ENCODE assay signal across 9 cellular contexts in genomic region chr1:6028042-6028895, GRCh38. TPM values are rescaled to one million over a fixed set of nuclear protein-coding genes. Genes with fewer than 3 reads are reported as not detected.
A peak's percentile ranks its signal among the peaks of the same experiment; 100 is the strongest.
DNase-seq lines count a peak whose midpoint lies in the region; ATAC-seq, FAIRE-seq and TF ChIP-seq lines count a peak whose summit lies in the region.
"Had no signal": no experiment of that assay in that cellular context is flagged by ENCODE, and none has a peak within 500 bp of the region (broad histone marks: within the 10 kb centered on the region; RNA-seq: fewer than 3 reads in every experiment).

No MANE protein-coding gene starts in this region.

- H4K20me1 ChIP-seq in OCI-LY1 (ENCODE audit: insufficient read depth, low read length) = no peaks in the 10 kb centered on the region

- FAIRE-seq in GM19239 (lab: Jason Lieb, UNC) = peak; percentile 85

- H3K27ac ChIP-seq in OCI-LY1 (ENCODE audit: low read depth, low read length, poor library complexity, severe bottlenecking) (peak overlapping the region; percentile 78), lung (ENCODE audit: low read depth in 1 of 2, low read length in 1 of 2) (peak overlapping the region in 1 of 2 donors; percentile 84), thoracic aorta (no peak overlapping the region), dorsolateral prefrontal cortex (peak overlapping the region in 7 of 59 donors; percentile 0 to 67 (median 18))

- H3K9me3 ChIP-seq in OCI-LY1 (ENCODE audit: low read length) (no peaks in the 10 kb centered on the region), lung (ENCODE audit: control insufficient read depth in 2 of 2, insufficient read depth in 1 of 2, low read length in 1 of 2) (peaks cover 0 to 2% of the 10 kb centered on the region in 2 donors), thoracic aorta (no peaks in the 10 kb centered on the region)
- H3K9me3 ChIP-seq: heart right ventricle had no signal

- peaks cover 30% of the 10 kb centered on the region for H3K79me2 ChIP-seq in OCI-LY1 (ENCODE audit: insufficient read depth, low read length)

- intact Hi-C loops in dorsolateral prefrontal cortex (cut with DNase I) = no loop called here

- TF ChIP-seq CTCF in OCI-LY1 (IDR thresholded peaks at IDR 0.05; ENCODE audit: low read length) (no peak), lung (IDR thresholded peaks at IDR 0.05; ENCODE audit: control extremely low read depth, extremely low read depth) (no peak), thoracic aorta (IDR thresholded peaks at IDR 0.05) (no peak), dorsolateral prefrontal cortex (IDR thresholded peaks at IDR 0.05 in 54 of 56, conservative IDR thresholded peaks at IDR 0.05 in 2 of 56; ENCODE audit: low read depth in 1 of 56, partially characterized antibody in 56 of 56) (no peak)

- peaks cover 58% of the 10 kb centered on the region for H3K4me1 ChIP-seq in OCI-LY1 (ENCODE audit: insufficient read depth, low read length, severe bottlenecking)
- H3K4me1 ChIP-seq in lung (ENCODE audit: control insufficient read depth in 2 of 2, insufficient read depth in 2 of 2, low read length in 2 of 2) = peaks cover 0 to 7% of the 10 kb centered on the region in 2 donors
- peaks cover 0 to 3% of the 10 kb centered on the region in 2 donors for H3K4me1 ChIP-seq in thoracic aorta (ENCODE audit: control insufficient read depth in 1 of 2, low read depth in 2 of 2)

- WGBS in lung, 2 donors = 28 to 63% methylated on average over 20 of the region's 20 CpGs

- peaks cover 29% of the 10 kb centered on the region; the same call in 1 of the 2 replicates for H3K36me3 ChIP-seq in OCI-LY1 (ENCODE audit: insufficient read depth, low read length)
- peaks cover 0 to 1% of the 10 kb centered on the region in 2 donors for H3K36me3 ChIP-seq in lung (ENCODE audit: control insufficient read depth in 2 of 2, insufficient read depth in 2 of 2, low read length in 2 of 2)
- H3K36me3 ChIP-seq in thoracic aorta = no peaks in the 10 kb centered on the region

- peak; percentile 58 for ATAC-seq in lung (ENCODE audit: insufficient read depth, low FRiP score)
- no peak for ATAC-seq in thoracic aorta (ENCODE audit: insufficient number of reproducible peaks, low FRiP score, low read depth)

- H3K27me3 ChIP-seq in OCI-LY1 (ENCODE audit: insufficient read depth, low read length) (no peaks in the 10 kb centered on the region), lung (ENCODE audit: control insufficient read depth, insufficient read depth) (no peaks in the 10 kb centered on the region), thoracic aorta (replicated peaks; ENCODE audit: insufficient read depth) (no peaks in the 10 kb centered on the region), dorsolateral prefrontal cortex (no peaks in the 10 kb centered on the region)

- no peak overlapping the region for H2AFZ ChIP-seq in OCI-LY1 (ENCODE audit: low read length)

- H3K4me3 ChIP-seq in OCI-LY1 (ENCODE audit: low read depth, low read length, poor library complexity, severe bottlenecking) = peak overlapping the region; percentile 77
- no peak overlapping the region for H3K4me3 ChIP-seq in lung
- H3K4me3 ChIP-seq in thoracic aorta = peak overlapping the region; percentile 64
- H3K4me3 ChIP-seq in dorsolateral prefrontal cortex = no peak overlapping the region

- DNase-seq in GM19239 (ENCODE audit: insufficient read length, low spot score) = no peak
- DNase-seq in activated T-helper 1 cell treated with anti-CD3 and anti-CD28 coated beads, Interleukin-2, amount 50 U/mL, for 16 hours (ENCODE audit: low read depth in 1 of 2, low spot score in 1 of 2) = peak; percentile 34 to 36
- DNase-seq in lung (ENCODE audit: low spot score) = peak; percentile 53
- no peak for DNase-seq in thoracic aorta (ENCODE audit: low spot score)
- DNase-seq in AG08395 (ENCODE audit: low spot score) = no peak
- no peak for DNase-seq in dorsolateral prefrontal cortex
- DNase-seq in SW 1271 (lab: John Stamatoyannopoulos, UW) = no peak
- DNase-seq: heart right ventricle had no signal

- H3K4me2 ChIP-seq in OCI-LY1 (ENCODE audit: low read length) = peak overlapping the region; percentile 85

- H3F3A ChIP-seq in OCI-LY1 (ENCODE audit: insufficient read depth, low read length) = no peaks in the 10 kb centered on the region

- H3K9ac ChIP-seq in OCI-LY1 (ENCODE audit: low read length) = peak overlapping the region; percentile 78

- no peaks in the 10 kb centered on the region for H3K9me2 ChIP-seq in OCI-LY1 (ENCODE audit: low read depth, low read length)

RNA-seq across cellular contexts. Expression of gene KCNAB2, which starts 17.4 kb away (rescaled TPM):
- total RNA-seq in lung (10 to 100 TPM; 13.7 to 86.4 TPM), thoracic aorta (10 to 100 TPM; 14.0 to 36.1 TPM), dorsolateral prefrontal cortex (100 to 1,000 TPM in 119 of 120 experiments, 10 to 100 TPM in 1; 82.3 to 377 (median 285) TPM)
- polyA plus RNA-seq in lung = 10 to 100 TPM; 24.1 to 66.9 TPM

RNA-seq across cellular contexts. Expression of gene NPHP4, which starts 36.0 kb away (rescaled TPM):
- total RNA-seq in lung (10 to 100 TPM; 15.7 to 23.3 TPM), thoracic aorta (10 to 100 TPM; 11.4 to 15.1 TPM), dorsolateral prefrontal cortex (10 to 100 TPM; 19.7 to 55.4 (median 34.0) TPM)
- 1 to 10 TPM; 6.0 to 6.6 TPM for polyA plus RNA-seq in lung

Comparison
In these comparisons a context has a peak if more than half of its experiments do, and no peak if none do; other contexts are left out.
1. DNase-seq: peak in activated T-helper 1 cell treated with anti-CD3 and anti-CD28 coated beads, Interleukin-2, amount 50 U/mL, for 16 hours (2 of 2) and lung (single experiment); none in GM19239 (single experiment), thoracic aorta (single experiment), AG08395 (single experiment), dorsolateral prefrontal cortex (0 of 10) and SW 1271 (0 of 2).
2. H3K4me3 ChIP-seq: peak in OCI-LY1 (single experiment) and thoracic aorta (single experiment); none in lung (single experiment) and dorsolateral prefrontal cortex (0 of 59).